Comparison of ENCODE assay signal across 12 cellular contexts in genomic region chr15:32659340-32659831, GRCh38. TPM values are rescaled to one million over a fixed set of nuclear protein-coding genes. Genes with fewer than 3 reads are reported as not detected.
DNase-seq lines count a peak whose midpoint lies in the region; ATAC-seq and TF ChIP-seq lines count a peak whose summit lies in the region.
"Had no signal": no experiment of that assay in that cellular context is flagged by ENCODE, and none has a peak within 500 bp of the region (broad histone marks: within the 10 kb centered on the region; RNA-seq: fewer than 3 reads in every experiment).

No MANE protein-coding gene starts in this region.

- no peaks in the 10 kb centered on the region for H3K9me3 Mint-ChIP-seq in CD4-positive, alpha-beta T cell
- H3K9me3 Mint-ChIP-seq in activated T-cell treated with anti-CD3 and anti-CD28 coated beads, Interleukin-2, amount 50 U/mL, for 72 hours = no peaks in the 10 kb centered on the region
- H3K9me3 Mint-ChIP-seq: activated naive CD4-positive, alpha-beta T cell treated with anti-CD3 and anti-CD28 coated beads for 36 hours; neural progenitor cell had no signal

- H3K4me1 Mint-ChIP-seq in CD4-positive, alpha-beta T cell (ENCODE audit: low read depth) = peaks cover 10% of the 10 kb centered on the region
- peaks cover 7% of the 10 kb centered on the region for H3K4me1 Mint-ChIP-seq in activated T-cell treated with anti-CD3 and anti-CD28 coated beads, Interleukin-2, amount 50 U/mL, for 72 hours (ENCODE audit: low read depth)

- CTCF ChIA-PET in CD4-positive, alpha-beta T cell (lab: Charles Lee) = interaction anchor here (1.5 kb wide), 1 partner anchor 9 kb away, joined by 3 read pairs; no protein-coding TSS in a partner anchor

- POLR2A ChIA-PET in CD4-positive, alpha-beta T cell (lab: Charles Lee) = no interaction called here

- H3K4me3 Mint-ChIP-seq in CD4-positive, alpha-beta T cell = no peak overlapping the region
- H3K4me3 Mint-ChIP-seq in activated T-cell treated with anti-CD3 and anti-CD28 coated beads, Interleukin-2, amount 50 U/mL, for 72 hours = no peak overlapping the region
- H3K4me3 Mint-ChIP-seq: activated naive CD4-positive, alpha-beta T cell treated with anti-CD3 and anti-CD28 coated beads for 36 hours; neural progenitor cell had no signal

- no peak overlapping the region for H3K27ac ChIP-seq in left lung
- no peak overlapping the region for H3K27ac ChIP-seq in CD4-positive, alpha-beta T cell (ENCODE audit: low read depth, low read length)
- H3K27ac ChIP-seq: neural progenitor cell had no signal

- H3K9me3 ChIP-seq in left lung = no peaks in the 10 kb centered on the region
- H3K9me3 ChIP-seq in CD4-positive, alpha-beta T cell (ENCODE audit: control insufficient read depth, low read length) = no peaks in the 10 kb centered on the region

- H3K36me3 Mint-ChIP-seq in CD4-positive, alpha-beta T cell (ENCODE audit: low read depth) = no peaks in the 10 kb centered on the region
- H3K36me3 Mint-ChIP-seq in activated T-cell treated with anti-CD3 and anti-CD28 coated beads, Interleukin-2, amount 50 U/mL, for 72 hours (ENCODE audit: insufficient read depth in 2 of 2) = peaks cover 0 to 2% of the 10 kb centered on the region in 2 donors
- H3K36me3 Mint-ChIP-seq: neural progenitor cell had no signal

- peak; percentile 51 for ATAC-seq in left lung
- ATAC-seq in CD4-positive, alpha-beta T cell (ENCODE audit: poor library complexity) = no peak
- ATAC-seq in HG03457 (IDR thresholded peaks at IDR 0.05; ENCODE audit: unreplicated experiment) = no peak
- ATAC-seq in activated T-cell treated with anti-CD3 and anti-CD28 coated beads, Interleukin-2, amount 50 U/mL, for 72 hours (replicated peaks in 1 of 2) = no peak

- H3K4me1 ChIP-seq in left lung = no peaks in the 10 kb centered on the region

- no peaks in the 10 kb centered on the region for H3K36me3 ChIP-seq in left lung
- H3K36me3 ChIP-seq: neural progenitor cell had no signal

- no peak overlapping the region for H3K27ac Mint-ChIP-seq in CD4-positive, alpha-beta T cell
- no peak overlapping the region for H3K27ac Mint-ChIP-seq in activated T-cell treated with anti-CD3 and anti-CD28 coated beads, Interleukin-2, amount 50 U/mL, for 72 hours
- H3K27ac Mint-ChIP-seq: activated naive CD4-positive, alpha-beta T cell treated with anti-CD3 and anti-CD28 coated beads for 36 hours; neural progenitor cell had no signal

- H3K4me3 ChIP-seq in astrocyte of the spinal cord (ENCODE audit: low read depth, low read length) (no peak overlapping the region), left lung (no peak overlapping the region)
- H3K4me3 ChIP-seq: neural progenitor cell had no signal

- DNase-seq in AG08395 (ENCODE audit: low spot score) = peak; percentile 92
- DNase-seq in LHCN-M2 (ENCODE audit: low read depth) = peak; percentile 91
- peak; percentile 87 for DNase-seq in astrocyte of the spinal cord (ENCODE audit: low read depth, low spot score)
- no peak for DNase-seq in left lung
- no peak for DNase-seq in SK-N-DZ (ENCODE audit: low spot score)
- DNase-seq in CD4-positive, alpha-beta T cell = no peak
- no peak for DNase-seq in activated T-cell treated with anti-CD3 and anti-CD28 coated beads, Interleukin-2, amount 50 U/mL, for 72 hours
- DNase-seq: activated naive CD4-positive, alpha-beta T cell treated with anti-CD3 and anti-CD28 coated beads for 36 hours; DMS 273 treated with DMSO at 0.1 percent for 48 hours; NCI-H2227 treated with DMSO at 0.1 percent for 48 hours had no signal

- TF ChIP-seq CTCF in astrocyte of the spinal cord (IDR thresholded peaks at IDR 0.05; ENCODE audit: low read depth, low read length) (peak; percentile 17), left lung (IDR thresholded peaks at IDR 0.05) (no peak)
- no peak for TF ChIP-seq CTCF in CD4-positive, alpha-beta T cell (IDR thresholded peaks at IDR 0.05)

- H3K27me3 Mint-ChIP-seq in CD4-positive, alpha-beta T cell = no peaks in the 10 kb centered on the region
- no peaks in the 10 kb centered on the region for H3K27me3 Mint-ChIP-seq in activated T-cell treated with anti-CD3 and anti-CD28 coated beads, Interleukin-2, amount 50 U/mL, for 72 hours (ENCODE audit: low read depth)

- no peaks in the 10 kb centered on the region for H3K27me3 ChIP-seq in left lung
- H3K27me3 ChIP-seq in CD4-positive, alpha-beta T cell (ENCODE audit: control insufficient read depth, insufficient read depth, low read length) = no peaks in the 10 kb centered on the region
- H3K27me3 ChIP-seq: neural progenitor cell had no signal

- intact Hi-C loops in left lung (cut with DNase I) = no loop called here
- intact Hi-C loops in CD4-positive, alpha-beta T cell (cut with DNase I, micrococcal nuclease) = no loop called here

- in situ Hi-C loops in astrocyte of the spinal cord (cut with HindIII; ENCODE audit: low sequenced_read_pairs) = loop anchor here (25.0 kb wide), 1 partner anchor 328 kb away; no protein-coding TSS in a partner anchor

RNA-seq across cellular contexts. Expression of gene SCG5, which starts 17.9 kb away (rescaled TPM):
- total RNA-seq in LHCN-M2 (2014; rRNA removed) = 1.2 and 2.8 TPM in 2 replicates
- polyA plus RNA-seq in LHCN-M2 (2012) = 15.0 TPM
- total RNA-seq in left lung = 10 to 100 TPM in 1 of 2 donors, under 1 TPM in 1; 0.73 to 10.8 TPM
- polyA plus RNA-seq in SK-N-DZ (2014; cell fraction: cytosol; rRNA removed) = 1.5 and 5.0 TPM in 2 replicates
- polyA plus RNA-seq in SK-N-DZ (2014; cell fraction: nucleus; rRNA removed) = 0.82 and 6.6 TPM in 2 replicates
- not detected for total RNA-seq in CD4-positive, alpha-beta T cell
- 1 to 10 TPM; 3.5 to 4.7 TPM for total RNA-seq in activated T-cell treated with anti-CD3 and anti-CD28 coated beads, Interleukin-2, amount 50 U/mL, for 72 hours

RNA-seq across cellular contexts. Expression of gene ARHGAP11A, which starts 44.1 kb away (rescaled TPM):
- 61.6 and 65.3 TPM in 2 replicates for total RNA-seq in LHCN-M2 (2014; rRNA removed)
- polyA plus RNA-seq in LHCN-M2 (2012) = 25.5 TPM
- total RNA-seq in left lung = 10 to 100 TPM in 1 of 2 donors, 1 to 10 TPM in 1; 7.3 to 11.7 TPM
- polyA plus RNA-seq in SK-N-DZ (2014; cell fraction: cytosol; rRNA removed) = 41.5 and 44.0 TPM in 2 replicates
- polyA plus RNA-seq in SK-N-DZ (2014; cell fraction: nucleus; rRNA removed) = 26.3 and 30.4 TPM in 2 replicates
- total RNA-seq in CD4-positive, alpha-beta T cell = 1 to 10 TPM; 4.7 to 5.8 TPM
- 100 to 1,000 TPM; 108 to 132 TPM for total RNA-seq in activated T-cell treated with anti-CD3 and anti-CD28 coated beads, Interleukin-2, amount 50 U/mL, for 72 hours

RNA-seq across cellular contexts. Expression of gene GREM1, which starts 58.4 kb away (rescaled TPM):
- total RNA-seq in LHCN-M2 (2014; rRNA removed) (123 and 138 TPM in 2 replicates), left lung (1 to 10 TPM in 1 of 2 donors, under 1 TPM in 1; 0.96 to 2.2 TPM)
- 829 TPM for polyA plus RNA-seq in LHCN-M2 (2012)
- polyA plus RNA-seq in SK-N-DZ (2014; cell fraction: cytosol; rRNA removed) = 0.07 and 0.15 TPM in 2 replicates
- not detected in 2 replicates for polyA plus RNA-seq in SK-N-DZ (2014; cell fraction: nucleus; rRNA removed)
- total RNA-seq in CD4-positive, alpha-beta T cell = not detected
- total RNA-seq in activated T-cell treated with anti-CD3 and anti-CD28 coated beads, Interleukin-2, amount 50 U/mL, for 72 hours = under 1 TPM in 1 of 2 donors, not detected in 1; 0.25 TPM
- total RNA-seq: activated naive CD4-positive, alpha-beta T cell treated with anti-CD3 and anti-CD28 coated beads for 36 hours had no signal

Comparison
In these comparisons a context has a peak if more than half of its experiments do, and no peak if none do; other contexts are left out.
1. DNase-seq: peak in AG08395 (single experiment), LHCN-M2 (single experiment) and astrocyte of the spinal cord (single experiment); none in left lung (0 of 2), SK-N-DZ (single experiment), CD4-positive, alpha-beta T cell (0 of 10) and activated T-cell treated with anti-CD3 and anti-CD28 coated beads, Interleukin-2, amount 50 U/mL, for 72 hours (0 of 2).
2. RNA of gene GREM1, which starts 58.4 kb away (total RNA-seq): 123 to 138 TPM in LHCN-M2; 0.96 to 2.2 TPM in left lung, 0.25 TPM in activated T-cell treated with anti-CD3 and anti-CD28 coated beads, Interleukin-2, amount 50 U/mL, for 72 hours and not detected in CD4-positive, alpha-beta T cell; every median in the first group is over 10 times any median in the second.